In the genomic region with DNA sequence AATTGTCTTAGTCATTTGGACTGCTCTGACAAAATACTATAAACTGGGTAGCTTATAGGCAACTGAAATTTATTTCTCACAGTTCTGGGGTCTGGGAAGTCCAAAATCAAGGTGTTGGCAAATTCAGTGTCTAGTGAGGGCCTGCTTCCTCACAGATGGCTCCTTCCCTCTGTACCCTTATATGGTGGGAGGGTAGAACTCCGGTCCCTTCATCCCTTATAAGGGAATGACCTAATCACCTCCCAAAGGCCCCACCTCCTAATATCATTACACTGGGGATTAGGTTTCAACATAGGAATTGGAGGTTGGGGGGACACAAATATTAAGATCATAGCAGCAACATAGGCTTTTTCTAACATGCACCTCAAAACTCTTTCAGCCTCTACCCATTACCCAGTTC, we compare ENCODE assay signal across 18 cellular contexts. TPM values are rescaled to one million over a fixed set of nuclear protein-coding genes. Genes with fewer than 3 reads are reported as not detected.
A peak's percentile ranks its signal among the peaks of the same experiment; 100 is the strongest.
DNase-seq lines count a peak whose midpoint lies in the region; ATAC-seq, FAIRE-seq and TF ChIP-seq lines count a peak whose summit lies in the region.
"Had no signal": no experiment of that assay in that cellular context is flagged by ENCODE, and none has a peak within 500 bp of the region (broad histone marks: within the 10 kb centered on the region; RNA-seq: fewer than 3 reads in every experiment).

No MANE protein-coding gene starts in this region.

- H3K4me2 ChIP-seq in keratinocyte (ENCODE audit: control insufficient read depth, extremely low read depth, insufficient read depth, low read depth, low read length) = peak overlapping the region; percentile 3

- no peak overlapping the region for H3K9ac ChIP-seq in keratinocyte (ENCODE audit: control insufficient read depth, extremely low read depth, insufficient read depth, low read length)

- H3K27ac ChIP-seq in 22Rv1 (peak overlapping the region; percentile 71), adrenal gland (peak overlapping the region in 4 of 5 donors; percentile 59 to 69 (median 64)), keratinocyte (ENCODE audit: control insufficient read depth, insufficient read depth, low read length) (peak overlapping the region; percentile 92)
- H3K27ac ChIP-seq: pancreas had no signal

- intact Hi-C loops in adrenal gland (cut with DNase I) = no loop called here

- no peaks in the 10 kb centered on the region for H4K20me1 ChIP-seq in keratinocyte (ENCODE audit: control insufficient read depth, extremely low read depth, insufficient read depth, low read length)

- no peak overlapping the region for H2AFZ ChIP-seq in keratinocyte (ENCODE audit: control insufficient read depth, low read length)

- H3K9me3 ChIP-seq in adrenal gland (replicated peaks in 1 of 3) (no peaks in the 10 kb centered on the region), keratinocyte (ENCODE audit: control insufficient read depth, low read depth, low read length) (no peaks in the 10 kb centered on the region)
- H3K9me3 ChIP-seq: pancreas had no signal

- H3K9me1 ChIP-seq in keratinocyte (ENCODE audit: control insufficient read depth, extremely low read depth, insufficient read depth, low read length) = no peaks in the 10 kb centered on the region

- FAIRE-seq in keratinocyte (lab: Jason Lieb, UNC) = no peak
- FAIRE-seq: HTR-8/SVneo had no signal

- DNase-seq in DMS 273 (lab: John Stamatoyannopoulos, UW; ENCODE audit: unreplicated experiment) (peak; percentile 57), adrenal gland (no peak), keratinocyte (ENCODE audit: low read depth, low spot score) (no peak), erythroblast (lab: John Stamatoyannopoulos, UW) (no peak), NCI-H187 treated with DMSO at 0.1 percent for 48 hours (lab: John Stamatoyannopoulos, UW) (no peak), mucosa of gallbladder (ENCODE audit: low spot score) (no peak)
- DNase-seq: activated effector memory CD4-positive, alpha-beta T cell treated with Interleukin-2 at 50 U/mL for 16 hours; CD4-positive, alpha-beta T cell; cortex of kidney; NCI-H1105 treated with DMSO at 0.1 percent for 48 hours; NCI-H446 treated with DMSO at 0.1 percent for 48 hours; pancreas; SHP77 treated with DMSO at 0.1 percent for 48 hours; stimulated activated CD4-positive, alpha-beta T cell treated with anti-CD3 and anti-CD28 coated beads, Interleukin-2, amount 100 ng/mL, for 24 hours; stimulated activated naive B cell treated with anti-CD40 and anti-IgM and Interleukin-4, amounts not matched to agents 10 μg/mL and 1 μg/mL and 100 μg/mL, for 72 hours had no signal

- H3K27me3 ChIP-seq in adrenal gland (no peaks in the 10 kb centered on the region), keratinocyte (ENCODE audit: control insufficient read depth, extremely low read depth, insufficient read depth, low read length) (no peaks in the 10 kb centered on the region)
- H3K27me3 ChIP-seq: pancreas had no signal

- TF ChIP-seq CTCF in 22Rv1 (IDR thresholded peaks at IDR 0.05) (no peak), adrenal gland (IDR thresholded peaks at IDR 0.05) (no peak), keratinocyte (optimal IDR thresholded peaks at IDR 0.05 in 1 of 3, IDR thresholded peaks at IDR 0.05 in 1 of 3, conservative IDR thresholded peaks at IDR 0.05 in 1 of 3; ENCODE audit: extremely low read depth in 1 of 3, insufficient read depth in 2 of 3, low read length in 3 of 3) (no peak)

- H3K4me3 ChIP-seq in adrenal gland (no peak overlapping the region), keratinocyte (ENCODE audit: control insufficient read depth in 2 of 3, extremely low read depth in 1 of 3, insufficient read depth in 2 of 3, low read depth in 1 of 3, low read length in 3 of 3) (no peak overlapping the region)
- H3K4me3 ChIP-seq: pancreas had no signal

- no peak for TF ChIP-seq POLR2A in adrenal gland (IDR thresholded peaks at IDR 0.05)
- no peak for TF ChIP-seq POLR2A in erythroblast (IDR thresholded peaks at IDR 0.05; ENCODE audit: low read length)

- dilution Hi-C loops in keratinocyte (cut with MboI; ENCODE audit: extremely low pct_ligation_motif_present, low sequenced_read_pairs) = no loop called here

- no peak for ATAC-seq in GM21367 (IDR thresholded peaks at IDR 0.05; ENCODE audit: unreplicated experiment)
- ATAC-seq: stimulated activated naive B cell treated with anti-CD40 and anti-IgM and Interleukin-4, amounts not matched to agents 10 μg/mL and 1 μg/mL and 100 μg/mL, for 72 hours had no signal

- WGBS in adrenal gland, 4 donors = 76 to 86% methylated on average over 1 of the region's 1 CpG; no CpG with 5 or more reads in 2 of the 4 donors

- H3K36me3 ChIP-seq in adrenal gland (replicated peaks in 1 of 2) = no peaks in the 10 kb centered on the region
- H3K36me3 ChIP-seq in keratinocyte (ENCODE audit: control insufficient read depth in 2 of 2, extremely low read depth in 1 of 2, insufficient read depth in 2 of 2, low read length in 2 of 2) = peaks cover 3 to 4% of the 10 kb centered on the region in 2 experiments
- H3K36me3 ChIP-seq: pancreas had no signal

- no peaks in the 10 kb centered on the region for H3K4me1 ChIP-seq in adrenal gland (replicated peaks in 1 of 2)
- peaks cover 21% of the 10 kb centered on the region for H3K4me1 ChIP-seq in keratinocyte (ENCODE audit: control insufficient read depth, extremely low read depth, insufficient read depth, low read length)
- H3K4me1 ChIP-seq: pancreas had no signal

- no peaks in the 10 kb centered on the region for H3K79me2 ChIP-seq in keratinocyte (ENCODE audit: control insufficient read depth, insufficient read depth, low read length)

RNA-seq across cellular contexts. Expression of a gene that starts 7.3 kb away (rescaled TPM):
- total RNA-seq in adrenal gland (10 to 100 TPM in 7 of 8 donors, 1 to 10 TPM in 1; 9.7 to 31.0 (median 16.7) TPM), mucosa of gallbladder (17.8 TPM)
- polyA plus RNA-seq in adrenal gland (10 to 100 TPM in 1 of 3 donors, 1 to 10 TPM in 2; 8.9 to 12.5 (median 9.5) TPM), keratinocyte (6.1 to 11.9 TPM (median 9.2 TPM) in 3 replicates)
- polyA plus RNA-seq in keratinocyte (2011; ENCODE audit: low read depth) = 8.2 TPM
- 6.7 and 11.9 TPM in 2 replicates for polyA plus RNA-seq in keratinocyte (2011; cell fraction: cytosol; rRNA removed)
- 12.2 and 15.6 TPM in 2 replicates for polyA plus RNA-seq in keratinocyte (2011; cell fraction: nucleus; rRNA removed)
- 8.8 and 15.8 TPM in 2 replicates for polyA plus RNA-seq in keratinocyte (2012; ENCODE audit: low replicate concordance)
- 8.2 to 37.2 TPM (median 20.4 TPM) in 3 replicates for polyA minus RNA-seq in keratinocyte
- 9.8 TPM for polyA minus RNA-seq in keratinocyte (2011; cell fraction: cytosol; rRNA and poly(A)+ RNA removed)
- polyA minus RNA-seq in keratinocyte (2011; cell fraction: nucleus; rRNA and poly(A)+ RNA removed) = 6.9 and 10.6 TPM in 2 replicates

RNA-seq across cellular contexts. Expression of a gene that starts 10.6 kb away (rescaled TPM):
- total RNA-seq in adrenal gland (100 to 1,000 TPM in 7 of 8 donors, 10 to 100 TPM in 1; 85.8 to 678 (median 152) TPM), mucosa of gallbladder (127 TPM)
- polyA plus RNA-seq in adrenal gland (1,000 to 10,000 TPM in 1 of 3 donors, 100 to 1,000 TPM in 2; 119 to 1,010 (median 252) TPM), keratinocyte (157 to 285 TPM (median 194 TPM) in 3 replicates)
- 30.6 TPM for polyA plus RNA-seq in keratinocyte (2011; ENCODE audit: low read depth)
- 89.5 and 123 TPM in 2 replicates for polyA plus RNA-seq in keratinocyte (2011; cell fraction: cytosol; rRNA removed)
- polyA plus RNA-seq in keratinocyte (2011; cell fraction: nucleus; rRNA removed) = 173 and 180 TPM in 2 replicates
- 87.8 and 273 TPM in 2 replicates for polyA plus RNA-seq in keratinocyte (2012; ENCODE audit: low replicate concordance)
- polyA minus RNA-seq in keratinocyte = 265 to 582 TPM (median 337 TPM) in 3 replicates
- polyA minus RNA-seq in keratinocyte (2011; cell fraction: cytosol; rRNA and poly(A)+ RNA removed) = 143 TPM
- polyA minus RNA-seq in keratinocyte (2011; cell fraction: nucleus; rRNA and poly(A)+ RNA removed) = 55.9 and 60.6 TPM in 2 replicates

RNA-seq across cellular contexts. Expression of a gene that starts 23.4 kb away (rescaled TPM):
- total RNA-seq in adrenal gland = 100 to 1,000 TPM in 2 of 8 donors, 10 to 100 TPM in 6; 48.3 to 290 (median 90.2) TPM
- polyA plus RNA-seq in adrenal gland = 100 to 1,000 TPM in 1 of 3 donors, 10 to 100 TPM in 2; 36.6 to 199 (median 60.1) TPM
- polyA plus RNA-seq in keratinocyte = 52.2 to 78.4 TPM (median 69.3 TPM) in 3 replicates
- 5.2 TPM for polyA plus RNA-seq in keratinocyte (2011; ENCODE audit: low read depth)
- polyA plus RNA-seq in keratinocyte (2011; cell fraction: cytosol; rRNA removed) = 53.0 and 92.1 TPM in 2 replicates
- 110 and 141 TPM in 2 replicates for polyA plus RNA-seq in keratinocyte (2011; cell fraction: nucleus; rRNA removed)
- 33.1 and 77.2 TPM in 2 replicates for polyA plus RNA-seq in keratinocyte (2012; ENCODE audit: low replicate concordance)
- 84.1 to 260 TPM (median 90.0 TPM) in 3 replicates for polyA minus RNA-seq in keratinocyte
- polyA minus RNA-seq in keratinocyte (2011; cell fraction: cytosol; rRNA and poly(A)+ RNA removed) = 109 TPM
- 55.9 and 76.4 TPM in 2 replicates for polyA minus RNA-seq in keratinocyte (2011; cell fraction: nucleus; rRNA and poly(A)+ RNA removed)
- 11.8 TPM for total RNA-seq in mucosa of gallbladder

RNA-seq across cellular contexts. Expression of a gene that starts 42.1 kb away (rescaled TPM):
- 100 to 1,000 TPM in 5 of 8 donors, 10 to 100 TPM in 3; 52.9 to 284 (median 119) TPM for total RNA-seq in adrenal gland
- polyA plus RNA-seq in adrenal gland = 100 to 1,000 TPM; 170 to 234 (median 224) TPM
- 237 to 327 TPM (median 282 TPM) in 3 replicates for polyA plus RNA-seq in keratinocyte
- 38.2 TPM for polyA plus RNA-seq in keratinocyte (2011; ENCODE audit: low read depth)
- 198 and 205 TPM in 2 replicates for polyA plus RNA-seq in keratinocyte (2011; cell fraction: cytosol; rRNA removed)
- polyA plus RNA-seq in keratinocyte (2011; cell fraction: nucleus; rRNA removed) = 200 and 256 TPM in 2 replicates
- polyA plus RNA-seq in keratinocyte (2012; ENCODE audit: low replicate concordance) = 82.5 and 371 TPM in 2 replicates
- 147 to 296 TPM (median 202 TPM) in 3 replicates for polyA minus RNA-seq in keratinocyte
- 149 TPM for polyA minus RNA-seq in keratinocyte (2011; cell fraction: cytosol; rRNA and poly(A)+ RNA removed)
- polyA minus RNA-seq in keratinocyte (2011; cell fraction: nucleus; rRNA and poly(A)+ RNA removed) = 74.6 and 96.0 TPM in 2 replicates
- total RNA-seq in mucosa of gallbladder = 46.0 TPM

RNA-seq across cellular contexts. Expression of a gene that starts 56.2 kb away (rescaled TPM):
- total RNA-seq in adrenal gland (10 to 100 TPM; 27.8 to 83.4 (median 41.0) TPM), mucosa of gallbladder (24.6 TPM)
- polyA plus RNA-seq in adrenal gland (10 to 100 TPM; 42.2 to 59.2 (median 52.0) TPM), keratinocyte (60.6 to 93.4 TPM (median 62.7 TPM) in 3 replicates)
- 23.6 TPM for polyA plus RNA-seq in keratinocyte (2011; ENCODE audit: low read depth)
- polyA plus RNA-seq in keratinocyte (2011; cell fraction: cytosol; rRNA removed) = 66.6 and 70.9 TPM in 2 replicates
- polyA plus RNA-seq in keratinocyte (2011; cell fraction: nucleus; rRNA removed) = 100 and 105 TPM in 2 replicates
- polyA plus RNA-seq in keratinocyte (2012; ENCODE audit: low replicate concordance) = 48.1 and 100.0 TPM in 2 replicates
- polyA minus RNA-seq in keratinocyte = 49.7 to 131 TPM (median 62.3 TPM) in 3 replicates
- 51.6 TPM for polyA minus RNA-seq in keratinocyte (2011; cell fraction: cytosol; rRNA and poly(A)+ RNA removed)
- 30.8 and 31.5 TPM in 2 replicates for polyA minus RNA-seq in keratinocyte (2011; cell fraction: nucleus; rRNA and poly(A)+ RNA removed)
